Comparison of ENCODE assay signal across 1 cellular context in the genomic region with DNA sequence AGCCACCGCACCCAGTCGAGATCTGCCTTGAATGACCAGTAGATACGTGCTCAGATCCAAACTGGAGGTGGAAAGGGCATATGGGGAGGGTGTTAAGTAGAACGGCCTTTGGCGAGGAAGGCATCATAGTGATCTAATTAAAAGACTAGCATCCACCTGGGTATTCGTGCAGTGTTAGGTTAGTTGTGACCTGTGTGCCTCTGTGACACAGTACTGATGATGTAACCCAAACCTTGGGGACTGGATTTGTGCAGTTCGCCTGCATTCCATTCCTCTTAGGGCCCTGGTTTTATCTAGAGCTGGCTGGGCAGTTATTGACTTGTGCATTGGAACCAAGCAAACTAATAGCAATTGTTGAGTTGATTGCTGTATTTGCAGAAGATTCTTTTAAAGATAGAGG.
A peak's percentile ranks its signal among the peaks of the same experiment; 100 is the strongest.
TF ChIP-seq lines count a peak whose summit lies in the region.

No MANE protein-coding gene starts in this region.

TF ChIP-seq in HepG2, 621 proteins besides CTCF, POLR2A, EP300 and RAD21 (continued from another document):
- no peak for TF ChIP-seq PRDM4 (CRISPR knock-in tag; IDR thresholded peaks at IDR 0.05; ENCODE audit: borderline replicate concordance)
- TF ChIP-seq RXRB (CRISPR knock-in tag; IDR thresholded peaks at IDR 0.05; ENCODE audit: borderline replicate concordance) = 0 out of 2 replicates have a peak, but pooled peaks have one; percentile 44
- peak; percentile 61 for TF ChIP-seq HNF4A (CRISPR knock-in tag; IDR thresholded peaks at IDR 0.05)
- no peak for TF ChIP-seq POLR2G (IDR thresholded peaks at IDR 0.05; ENCODE audit: low read depth, low read length)
- TF ChIP-seq SOX6 (IDR thresholded peaks at IDR 0.05) = no peak
- TF ChIP-seq SOX6 (CRISPR knock-in tag; IDR thresholded peaks at IDR 0.05) = peak; percentile 71
- TF ChIP-seq HDAC2 (CRISPR knock-in tag; IDR thresholded peaks at IDR 0.05) = 0 out of 2 replicates have a peak, but pooled peaks have one; percentile 42
- TF ChIP-seq ZNF879 (CRISPR knock-in tag; IDR thresholded peaks at IDR 0.05) = no peak
- 0 out of 2 replicates have a peak, but pooled peaks have one; percentile 24 for TF ChIP-seq ERF (CRISPR knock-in tag; IDR thresholded peaks at IDR 0.05)
- TF ChIP-seq MEIS1 (CRISPR knock-in tag; IDR thresholded peaks at IDR 0.05; ENCODE audit: borderline replicate concordance) = no peak
- TF ChIP-seq ATF7-NPFF (CRISPR knock-in tag; IDR thresholded peaks at IDR 0.05; ENCODE audit: low read depth) = no peak
- TF ChIP-seq, protein P1, sequence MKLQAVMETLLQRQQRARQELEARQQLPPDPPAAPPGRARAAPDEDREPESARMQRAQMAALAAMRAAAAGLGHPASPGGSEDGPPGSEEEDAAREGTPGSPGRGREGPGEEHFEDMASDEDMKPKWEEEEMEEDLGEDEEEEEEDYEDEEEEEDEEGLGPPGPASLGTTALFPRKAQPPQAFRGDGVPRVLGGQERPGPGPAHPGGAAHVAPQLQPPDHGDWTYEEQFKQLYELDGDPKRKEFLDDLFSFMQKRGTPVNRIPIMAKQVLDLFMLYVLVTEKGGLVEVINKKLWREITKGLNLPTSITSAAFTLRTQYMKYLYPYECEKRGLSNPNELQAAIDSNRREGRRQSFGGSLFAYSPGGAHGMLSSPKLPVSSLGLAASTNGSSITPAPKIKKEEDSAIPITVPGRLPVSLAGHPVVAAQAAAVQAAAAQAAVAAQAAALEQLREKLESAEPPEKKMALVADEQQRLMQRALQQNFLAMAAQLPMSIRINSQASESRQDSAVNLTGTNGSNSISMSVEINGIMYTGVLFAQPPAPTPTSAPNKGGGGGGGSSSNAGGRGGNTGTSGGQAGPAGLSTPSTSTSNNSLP (IDR thresholded peaks at IDR 0.05; ENCODE audit: low read depth, low read length) = peak; percentile 50; the same call in 1 of the 2 replicates
- TF ChIP-seq TBX3 (IDR thresholded peaks at IDR 0.05; ENCODE audit: borderline replicate concordance) = peak; percentile 18; the same call in 1 of the 2 replicates
